In genomic region chr10:104345941-104346340, GRCh38 we compare ENCODE assay signal across 2 cellular contexts.
TF ChIP-seq lines count a peak whose summit lies in the region.

No MANE protein-coding gene starts in this region.

TF ChIP-seq in WTC11, 78 proteins besides CTCF, POLR2A, EP300 and RAD21:
- no peak for TF ChIP-seq SMAD3 (CRISPR knock-in tag; IDR thresholded peaks at IDR 0.05; ENCODE audit: borderline replicate concordance)
- no peak for TF ChIP-seq IRF2 (CRISPR knock-in tag; IDR thresholded peaks at IDR 0.05; ENCODE audit: borderline replicate concordance, low read depth)
- no peak for TF ChIP-seq FOXP1 (CRISPR knock-in tag; IDR thresholded peaks at IDR 0.05; ENCODE audit: borderline replicate concordance)
- TF ChIP-seq TP53 (CRISPR knock-in tag; IDR thresholded peaks at IDR 0.05) = no peak
- no peak for TF ChIP-seq ATF1 (CRISPR knock-in tag; IDR thresholded peaks at IDR 0.05)
- TF ChIP-seq ZBTB21 (CRISPR knock-in tag; IDR thresholded peaks at IDR 0.05; ENCODE audit: borderline replicate concordance) = no peak
- TF ChIP-seq TCF7 (CRISPR knock-in tag; IDR thresholded peaks at IDR 0.05; ENCODE audit: low read depth) = no peak
- no peak for TF ChIP-seq ZNF416 (CRISPR knock-in tag; IDR thresholded peaks at IDR 0.05)
- TF ChIP-seq NR2C2 (CRISPR knock-in tag; IDR thresholded peaks at IDR 0.05) = no peak
- TF ChIP-seq NR3C1 (CRISPR knock-in tag; conservative IDR thresholded peaks at IDR 0.05; ENCODE audit: low read depth) = no peak
- TF ChIP-seq ZNF396 (CRISPR knock-in tag; IDR thresholded peaks at IDR 0.05; ENCODE audit: borderline replicate concordance) = no peak
- no peak for TF ChIP-seq ZNF219 (CRISPR knock-in tag; IDR thresholded peaks at IDR 0.05; ENCODE audit: borderline replicate concordance)
- no peak for TF ChIP-seq NFE2L1 (CRISPR knock-in tag; IDR thresholded peaks at IDR 0.05)
- TF ChIP-seq NFATC4 (CRISPR knock-in tag; IDR thresholded peaks at IDR 0.05) = no peak
TF ChIP-seq in WTC11: peak in this region for 0.

TF ChIP-seq in endothelial cell of umbilical vein, 7 proteins besides CTCF, POLR2A, EP300 and RAD21:
- no peak for TF ChIP-seq MYC (IDR thresholded peaks at IDR 0.05; ENCODE audit: low read depth, low read length)
- no peak for TF ChIP-seq GATA2 (IDR thresholded peaks at IDR 0.05; ENCODE audit: insufficient read depth, insufficient read length, low read depth, low read length)
